ENCODE assay signal across 21 cellular contexts in genomic region chr16:63625141-63625540, GRCh38.
"Had no signal": no experiment of that assay in that cellular context is flagged by ENCODE, and none has a peak within 500 bp of the region (broad histone marks: within the 10 kb centered on the region; RNA-seq: fewer than 3 reads in every experiment).

No MANE protein-coding gene starts in this region.

- H3K4me3 ChIP-seq: heart left ventricle, psoas muscle, spleen, tibial artery, upper lobe of left lung, uterus had no signal

- H3K27ac ChIP-seq: foreskin keratinocyte, heart left ventricle, psoas muscle, spleen, tibial artery, upper lobe of left lung, uterus had no signal

- H3K4me1 ChIP-seq: foreskin keratinocyte, heart left ventricle, psoas muscle, spleen, tibial artery, upper lobe of left lung, uterus had no signal

- H3K27me3 Mint-ChIP-seq: dendritic cell treated with granulocyte-macrophage colony-stimulating factor and Interleukin-4, amounts not matched to agents 40 ng/mL and 50 ng/mL, for 4 days; stimulated activated memory B cell treated with anti-CD40 and anti-IgM and Interleukin-4, amounts not matched to agents 10 μg/mL and 1 μg/mL and 100 μg/mL, for 72 hours; stimulated activated naive CD8-positive, alpha-beta T cell treated with anti-CD3 and anti-CD28 coated beads, Interleukin-15, Interleukin-2, amounts not matched to agents 100 ng/mL and 50 ng/mL, for 24 hours had no signal

- H3K4me3 Mint-ChIP-seq: dendritic cell treated with granulocyte-macrophage colony-stimulating factor and Interleukin-4, amounts not matched to agents 40 ng/mL and 50 ng/mL, for 4 days; nephron; stimulated activated memory B cell treated with anti-CD40 and anti-IgM and Interleukin-4, amounts not matched to agents 10 μg/mL and 1 μg/mL and 100 μg/mL, for 72 hours; stimulated activated naive CD8-positive, alpha-beta T cell treated with anti-CD3 and anti-CD28 coated beads, Interleukin-15, Interleukin-2, amounts not matched to agents 100 ng/mL and 50 ng/mL, for 24 hours had no signal

- H3K4me1 Mint-ChIP-seq: nephron; stimulated activated memory B cell treated with anti-CD40 and anti-IgM and Interleukin-4, amounts not matched to agents 10 μg/mL and 1 μg/mL and 100 μg/mL, for 72 hours had no signal

- H3K36me3 Mint-ChIP-seq: stimulated activated memory B cell treated with anti-CD40 and anti-IgM and Interleukin-4, amounts not matched to agents 10 μg/mL and 1 μg/mL and 100 μg/mL, for 72 hours had no signal

- FAIRE-seq: islet of Langerhans had no signal

- H3K9me3 Mint-ChIP-seq: dendritic cell treated with granulocyte-macrophage colony-stimulating factor and Interleukin-4, amounts not matched to agents 40 ng/mL and 50 ng/mL, for 4 days had no signal

- H3K9me3 ChIP-seq: psoas muscle, tibial artery, upper lobe of left lung, uterus had no signal

- H3K27ac Mint-ChIP-seq: dendritic cell treated with granulocyte-macrophage colony-stimulating factor and Interleukin-4, amounts not matched to agents 40 ng/mL and 50 ng/mL, for 4 days; nephron; stimulated activated memory B cell treated with anti-CD40 and anti-IgM and Interleukin-4, amounts not matched to agents 10 μg/mL and 1 μg/mL and 100 μg/mL, for 72 hours; stimulated activated naive CD8-positive, alpha-beta T cell treated with anti-CD3 and anti-CD28 coated beads, Interleukin-15, Interleukin-2, amounts not matched to agents 100 ng/mL and 50 ng/mL, for 24 hours had no signal

- DNase-seq: heart left ventricle; hypothalamus; kidney glomerular epithelial cell; midbrain; psoas muscle; retina; spleen; stimulated activated CD4-positive, alpha-beta T cell treated with anti-CD3 and anti-CD28 coated beads, Interleukin-15, amount 100 ng/mL, for 24 hours; stimulated activated CD4-positive, alpha-beta T cell treated with anti-CD3 and anti-CD28 coated beads, Interleukin-1b, Interleukin-23, amount 100 ng/mL, for 48 hours; stimulated activated CD4-positive, alpha-beta T cell treated with anti-CD3 and anti-CD28 coated beads, Interleukin-4, amount 100 ng/mL, for 24 hours; tibial artery; upper lobe of left lung; uterus had no signal

- H3K36me3 ChIP-seq: heart left ventricle, spleen, tibial artery, upper lobe of left lung, uterus had no signal

- ATAC-seq: foreskin keratinocyte; heart left ventricle; left lobe of liver; psoas muscle; sciatic nerve; stimulated activated memory B cell treated with anti-CD40 and anti-IgM and Interleukin-4, amounts not matched to agents 10 μg/mL and 1 μg/mL and 100 μg/mL, for 72 hours had no signal

- H3K27me3 ChIP-seq: heart left ventricle, spleen, tibial artery, upper lobe of left lung, uterus had no signal
